ENCODE assay signal across 19 cellular contexts in the genomic region with DNA sequence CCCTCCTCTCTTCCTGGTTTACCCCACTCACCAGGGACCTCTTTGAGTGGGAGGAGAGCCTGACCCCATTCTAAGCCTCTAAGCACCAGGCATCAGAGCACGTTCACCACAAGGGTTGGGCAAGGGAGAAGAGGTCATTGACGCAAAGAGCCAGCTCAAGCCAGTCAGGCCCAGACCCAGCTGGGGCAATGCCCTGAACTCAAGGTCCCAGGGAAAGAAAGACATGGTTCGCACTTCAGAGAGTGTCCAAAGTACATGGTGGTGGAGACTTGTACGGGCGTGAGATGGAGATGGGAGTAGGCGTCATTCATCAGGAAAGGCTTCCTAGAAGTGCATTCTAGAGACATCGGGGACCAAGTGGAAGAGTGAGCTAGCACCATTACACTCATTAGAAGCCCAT. TPM values are rescaled to one million over a fixed set of nuclear protein-coding genes. Genes with fewer than 3 reads are reported as not detected.
DNase-seq lines count a peak whose midpoint lies in the region; ATAC-seq and TF ChIP-seq lines count a peak whose summit lies in the region.
"Had no signal": no experiment of that assay in that cellular context is flagged by ENCODE, and none has a peak within 500 bp of the region (broad histone marks: within the 10 kb centered on the region; RNA-seq: fewer than 3 reads in every experiment).

No MANE protein-coding gene starts in this region.

- H2AFZ ChIP-seq in neural progenitor cell (replicated peaks), result no peak overlapping the region

- ATAC-seq in natural killer cell (no peak), esophagus mucosa (no peak)
- ATAC-seq: Right ventricle myocardium inferior had no signal

- no peak overlapping the region for H3K4me2 ChIP-seq in neural progenitor cell

- intact Hi-C loops in natural killer cell (cut with micrococcal nuclease), result no loop called here
- intact Hi-C loops in activated CD4-positive, alpha-beta T cell treated with anti-CD3 and anti-CD28 coated beads, Interleukin-2, amount 10 ng/mL, durations not matched to agents 24 days and 14 days (cut with micrococcal nuclease), result no loop called here

- POLR2A ChIA-PET in RWPE1 (lab: Yijun Ruan, JAX; ENCODE audit: low non-redundant PET), result interaction anchor here (0.7 kb wide), 1 partner anchor 15 kb away, joined by 3 read pairs; no protein-coding TSS in a partner anchor

- H3K4me3 ChIP-seq in epithelial cell of esophagus (ENCODE audit: low read length) (peak overlapping the region; percentile 99), neural progenitor cell (no peak overlapping the region), thymus (ENCODE audit: low read length) (no peak overlapping the region)
- H3K4me3 ChIP-seq: BLaER1 treated with 17β-estradiol and CSF1 and Interleukin-3, amounts not matched to agents 10 nM and 100 nM had no signal

- H3K4me1 ChIP-seq in neural progenitor cell (peaks cover 26% of the 10 kb centered on the region), thymus (ENCODE audit: control insufficient read depth, insufficient read depth, low read length) (no peaks in the 10 kb centered on the region)

- H3K27ac Mint-ChIP-seq in neural progenitor cell (peak overlapping the region; percentile 18), natural killer cell (no peak overlapping the region)
- H3K27ac Mint-ChIP-seq in activated CD4-positive, alpha-beta T cell treated with anti-CD3 and anti-CD28 coated beads, Interleukin-2, amount 10 ng/mL, durations not matched to agents 24 days and 14 days, result no peak overlapping the region
- H3K27ac Mint-ChIP-seq: IgD-negative memory B cell had no signal

- peaks cover 31% of the 10 kb centered on the region for H3K4me1 Mint-ChIP-seq in neural progenitor cell
- H3K4me1 Mint-ChIP-seq in natural killer cell, result no peaks in the 10 kb centered on the region
- H3K4me1 Mint-ChIP-seq in activated CD4-positive, alpha-beta T cell treated with anti-CD3 and anti-CD28 coated beads, Interleukin-2, amount 10 ng/mL, durations not matched to agents 24 days and 14 days, result no peaks in the 10 kb centered on the region
- H3K4me1 Mint-ChIP-seq: IgD-negative memory B cell had no signal

- H3K27me3 ChIP-seq in neural progenitor cell (no peaks in the 10 kb centered on the region), thymus (ENCODE audit: control insufficient read depth, insufficient read depth) (no peaks in the 10 kb centered on the region)
- H3K27me3 ChIP-seq: BLaER1 treated with 17β-estradiol and CSF1 and Interleukin-3, amounts not matched to agents 10 nM and 100 nM had no signal

- H3K9ac ChIP-seq in neural progenitor cell, result no peak overlapping the region
- H3K9ac ChIP-seq: BLaER1 treated with 17β-estradiol and CSF1 and Interleukin-3, amounts not matched to agents 10 nM and 100 nM had no signal

- TF ChIP-seq CTCF in RWPE1 (conservative IDR thresholded peaks at IDR 0.05; ENCODE audit: low read depth) (no peak), epithelial cell of esophagus (IDR thresholded peaks at IDR 0.05; ENCODE audit: insufficient read depth, low read depth, low read length, missing control alignments) (no peak), neural progenitor cell (IDR thresholded peaks at IDR 0.05) (no peak), natural killer cell (IDR thresholded peaks at IDR 0.05) (no peak)

- DNase-seq in RWPE1 (ENCODE audit: low spot score) (no peak), epithelial cell of esophagus (ENCODE audit: low read depth) (no peak), neural progenitor cell (ENCODE audit: low spot score) (no peak), natural killer cell (no peak)
- no peak for DNase-seq in effector CD8-positive, alpha-beta T cell (lab: John Stamatoyannopoulos, UW)
- DNase-seq in activated CD4-positive, alpha-beta T cell treated with anti-CD3 and anti-CD28 coated beads, Interleukin-2, amount 10 ng/mL, durations not matched to agents 24 days and 14 days, result no peak
- DNase-seq: H9, Kasumi-1, MM.1S, NCI-H1092, NCI-H1436 treated with DMSO at 0.1 percent for 48 hours, NCI-H2029, NCI-H345, NCI-H524 treated with DMSO at 0.1 percent for 48 hours had no signal

- H3K27me3 Mint-ChIP-seq in neural progenitor cell (ENCODE audit: insufficient read depth, low read depth) (peaks cover 11% of the 10 kb centered on the region), natural killer cell (ENCODE audit: low read depth in 2 of 2) (peaks cover 16% of the 10 kb centered on the region in 2 donors)
- H3K27me3 Mint-ChIP-seq in activated CD4-positive, alpha-beta T cell treated with anti-CD3 and anti-CD28 coated beads, Interleukin-2, amount 10 ng/mL, durations not matched to agents 24 days and 14 days, result peaks cover 21% of the 10 kb centered on the region

- H3K27ac ChIP-seq in RWPE1 (peak overlapping the region; percentile 97), neural progenitor cell (no peak overlapping the region), thymus (ENCODE audit: low read depth) (peak overlapping the region; percentile 32)
- H3K27ac ChIP-seq: BLaER1 treated with 17β-estradiol and CSF1 and Interleukin-3, amounts not matched to agents 10 nM and 100 nM had no signal

- no peak overlapping the region for H3K4me3 Mint-ChIP-seq in neural progenitor cell
- H3K4me3 Mint-ChIP-seq in natural killer cell, result no peak overlapping the region
- no peak overlapping the region for H3K4me3 Mint-ChIP-seq in activated CD4-positive, alpha-beta T cell treated with anti-CD3 and anti-CD28 coated beads, Interleukin-2, amount 10 ng/mL, durations not matched to agents 24 days and 14 days
- H3K4me3 Mint-ChIP-seq: H9, IgD-negative memory B cell had no signal

- 96% methylated on average over 7 of the region's 7 CpGs for WGBS in thymus

- no peaks in the 10 kb centered on the region for H3K79me2 ChIP-seq in neural progenitor cell (ENCODE audit: low read depth)

- H3K36me3 ChIP-seq in neural progenitor cell (no peaks in the 10 kb centered on the region), thymus (ENCODE audit: control insufficient read depth, insufficient read depth) (no peaks in the 10 kb centered on the region)
- H3K36me3 ChIP-seq: BLaER1 treated with 17β-estradiol and CSF1 and Interleukin-3, amounts not matched to agents 10 nM and 100 nM had no signal

- H4K20me1 ChIP-seq in neural progenitor cell (ENCODE audit: low read depth), result no peaks in the 10 kb centered on the region
- H4K20me1 ChIP-seq: BLaER1 treated with 17β-estradiol and CSF1 and Interleukin-3, amounts not matched to agents 10 nM and 100 nM had no signal

- H3K9me3 ChIP-seq in neural progenitor cell (ENCODE audit: low read depth), result no peaks in the 10 kb centered on the region
- H3K9me3 ChIP-seq in thymus (ENCODE audit: control insufficient read depth), result no peaks in the 10 kb centered on the region
- H3K9me3 ChIP-seq: BLaER1 treated with 17β-estradiol and CSF1 and Interleukin-3, amounts not matched to agents 10 nM and 100 nM had no signal

- H3K9me3 Mint-ChIP-seq in neural progenitor cell (no peaks in the 10 kb centered on the region), natural killer cell (no peaks in the 10 kb centered on the region)
- H3K9me3 Mint-ChIP-seq in activated CD4-positive, alpha-beta T cell treated with anti-CD3 and anti-CD28 coated beads, Interleukin-2, amount 10 ng/mL, durations not matched to agents 24 days and 14 days, result no peaks in the 10 kb centered on the region
- H3K9me3 Mint-ChIP-seq: H9, IgD-negative memory B cell had no signal

- H3K36me3 Mint-ChIP-seq in neural progenitor cell (no peaks in the 10 kb centered on the region), natural killer cell (no peaks in the 10 kb centered on the region)
- no peaks in the 10 kb centered on the region for H3K36me3 Mint-ChIP-seq in activated CD4-positive, alpha-beta T cell treated with anti-CD3 and anti-CD28 coated beads, Interleukin-2, amount 10 ng/mL, durations not matched to agents 24 days and 14 days (ENCODE audit: low read depth)

- CTCF ChIA-PET in RWPE1 (lab: Yijun Ruan, JAX), result interaction anchor here (0.7 to 5.9 kb wide), 9 partner anchors 9 to 56 kb away, joined by 3 to 45 read pairs (median 6); no protein-coding TSS in a partner anchor

- H3F3A ChIP-seq in neural progenitor cell (ENCODE audit: low read depth), result peaks cover 10% of the 10 kb centered on the region

RNA-seq across cellular contexts. Expression of a gene that starts 7.2 kb away (rescaled TPM):
- 0.02 TPM in 1 of 2 replicates, not detected in the other for total RNA-seq in neural progenitor cell (ENCODE audit: low replicate concordance)
- 20.0 TPM for polyA plus RNA-seq in thymus
- not detected for total RNA-seq in natural killer cell
- total RNA-seq in activated CD4-positive, alpha-beta T cell treated with anti-CD3 and anti-CD28 coated beads, Interleukin-2, amount 10 ng/mL, durations not matched to agents 24 days and 14 days, result not detected in 2 replicates
- 608 TPM for total RNA-seq in esophagus mucosa
- polyA plus RNA-seq: IgD-negative memory B cell had no signal

Comparison
In these comparisons a context has a peak if more than half of its experiments do, and no peak if none do; other contexts are left out.
1. RNA of a gene that starts 7.2 kb away (total RNA-seq): 608 TPM in esophagus mucosa (single experiment); 0.02 TPM in neural progenitor cell, not detected in natural killer cell and not detected in activated CD4-positive, alpha-beta T cell treated with anti-CD3 and anti-CD28 coated beads, Interleukin-2, amount 10 ng/mL, durations not matched to agents 24 days and 14 days; every median in the first group is over 100 times any median in the second.